ENCODE assay signal across 19 cellular contexts in genomic region chr4:7342581-7343352, GRCh38.
"Had no signal": no experiment of that assay in that cellular context is flagged by ENCODE, and none has a peak within 500 bp of the region (broad histone marks: within the 10 kb centered on the region; RNA-seq: fewer than 3 reads in every experiment).

No MANE protein-coding gene starts in this region.

- H3K4me3 Mint-ChIP-seq: activated CD8-positive, alpha-beta T cell treated with anti-CD3 and anti-CD28 coated beads, Interleukin-2, amount 10 ng/mL, durations not matched to agents 7 days and 5 days; activated naive CD8-positive, alpha-beta T cell treated with anti-CD3 and anti-CD28 coated beads, Interleukin-2, amount 10 ng/mL, durations not matched to agents 7 days and 5 days; activated T-cell treated with anti-CD3 and anti-CD28 coated beads, Interleukin-2, amount 50 U/mL, for 72 hours; naive thymus-derived CD8-positive, alpha-beta T cell; WTC11 had no signal

- H3K9me3 ChIP-seq: colonic mucosa, right lobe of liver had no signal

- ATAC-seq: activated CD8-positive, alpha-beta T cell treated with anti-CD3 and anti-CD28 coated beads, Interleukin-2, amount 10 ng/mL, durations not matched to agents 7 days and 5 days; activated T-cell treated with anti-CD3 and anti-CD28 coated beads, Interleukin-2, amount 50 U/mL, for 72 hours; naive thymus-derived CD8-positive, alpha-beta T cell; right lobe of liver; WTC11 had no signal

- H3K27ac Mint-ChIP-seq: activated CD8-positive, alpha-beta T cell treated with anti-CD3 and anti-CD28 coated beads, Interleukin-2, amount 10 ng/mL, durations not matched to agents 7 days and 5 days; activated naive CD8-positive, alpha-beta T cell treated with anti-CD3 and anti-CD28 coated beads, Interleukin-2, amount 10 ng/mL, durations not matched to agents 7 days and 5 days; activated T-cell treated with anti-CD3 and anti-CD28 coated beads, Interleukin-2, amount 50 U/mL, for 72 hours; naive thymus-derived CD8-positive, alpha-beta T cell; progenitor cell of endocrine pancreas; WTC11 had no signal

- H3K27me3 ChIP-seq: colonic mucosa, esophagus muscularis mucosa, hepatocyte, right lobe of liver, stomach had no signal

- H3K4me1 ChIP-seq: colonic mucosa, esophagus muscularis mucosa, right lobe of liver, stomach had no signal

- H3K4me3 ChIP-seq: colonic mucosa, esophagus muscularis mucosa, hepatocyte, right lobe of liver, stomach had no signal

- H3K27me3 Mint-ChIP-seq: activated naive CD8-positive, alpha-beta T cell treated with anti-CD3 and anti-CD28 coated beads, Interleukin-2, amount 10 ng/mL, durations not matched to agents 7 days and 5 days; progenitor cell of endocrine pancreas had no signal

- H3K36me3 Mint-ChIP-seq: activated naive CD8-positive, alpha-beta T cell treated with anti-CD3 and anti-CD28 coated beads, Interleukin-2, amount 10 ng/mL, durations not matched to agents 7 days and 5 days had no signal

- H3K36me3 ChIP-seq: colonic mucosa, esophagus muscularis mucosa, right lobe of liver, stomach had no signal

- H3K27ac ChIP-seq: colonic mucosa, esophagus muscularis mucosa, hepatocyte, right lobe of liver, stomach had no signal

- H3K4me1 Mint-ChIP-seq: activated naive CD8-positive, alpha-beta T cell treated with anti-CD3 and anti-CD28 coated beads, Interleukin-2, amount 10 ng/mL, durations not matched to agents 7 days and 5 days; WTC11 had no signal

- DNase-seq: activated CD4-positive, alpha-beta T cell treated with anti-CD3 and anti-CD28 coated beads for 48 hours; activated CD8-positive, alpha-beta memory T cell treated with anti-CD3 and anti-CD28 coated beads, Interleukin-2, amount 50 U/mL, for 48 hours; activated CD8-positive, alpha-beta T cell treated with anti-CD3 and anti-CD28 coated beads, Interleukin-2, amount 10 ng/mL, durations not matched to agents 7 days and 5 days; activated gamma-delta T cell treated with Interleukin-2 at 50 U/mL for 16 hours; activated naive CD8-positive, alpha-beta T cell treated with anti-CD3 and anti-CD28 coated beads, Interleukin-2, amount 10 ng/mL, durations not matched to agents 7 days and 5 days; activated T-cell treated with anti-CD3 and anti-CD28 coated beads, Interleukin-2, amount 50 U/mL, for 72 hours; colonic mucosa; islet precursor cell; left ventricle myocardium superior; mesenchymal stem cell; stimulated activated CD4-positive, alpha-beta T cell treated with anti-CD3 and anti-CD28 coated beads, Interleukin-1b, Interleukin-23, amount 100 ng/mL, for 48 hours; stomach; T-helper 2 cell had no signal
